Comparison of ENCODE assay signal across 8 cellular contexts in the genomic region with DNA sequence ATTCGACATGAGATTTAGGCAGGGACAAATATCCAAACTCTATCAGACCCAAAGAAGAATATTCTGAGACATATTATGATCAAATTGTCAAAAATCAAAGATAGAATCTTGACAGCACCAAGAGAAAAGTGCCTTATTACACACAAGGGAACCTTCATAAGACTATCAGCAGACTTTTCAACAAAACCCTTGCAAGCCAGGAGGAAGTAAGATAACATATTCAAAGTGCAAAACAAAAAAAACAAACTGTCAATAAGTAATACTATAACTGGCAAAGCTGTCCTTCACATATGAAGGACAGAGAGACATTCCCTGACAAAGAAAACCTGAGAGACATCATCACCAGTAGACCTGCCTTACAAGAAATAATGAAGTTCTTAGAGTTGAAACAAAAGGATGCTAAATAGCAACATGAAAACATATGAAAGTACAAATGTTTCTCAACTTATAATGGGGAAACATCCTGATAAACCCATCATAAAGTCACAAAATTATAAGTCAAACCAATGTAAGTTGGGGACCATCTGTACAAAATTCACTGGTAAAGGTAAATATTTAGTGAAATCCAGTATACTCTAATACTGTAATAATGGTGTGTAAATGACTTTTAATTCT.
"Had no signal": no experiment of that assay in that cellular context is flagged by ENCODE, and none has a peak within 500 bp of the region (broad histone marks: within the 10 kb centered on the region; RNA-seq: fewer than 3 reads in every experiment).

No MANE protein-coding gene starts in this region.

- H3K27ac ChIP-seq: HL-60, KMS-11 had no signal

- ATAC-seq: HepG2 had no signal

- DNase-seq: H7, Karpas-422, KBM-7 had no signal

- FAIRE-seq: HepG2 had no signal

- H3K4me3 ChIP-seq: GM23338, HAP-1 had no signal

- H3K36me3 ChIP-seq: HAP-1 had no signal

- H3K4me1 ChIP-seq: HAP-1 had no signal
